Comparison of ENCODE assay signal across 29 cellular contexts in the genomic region with DNA sequence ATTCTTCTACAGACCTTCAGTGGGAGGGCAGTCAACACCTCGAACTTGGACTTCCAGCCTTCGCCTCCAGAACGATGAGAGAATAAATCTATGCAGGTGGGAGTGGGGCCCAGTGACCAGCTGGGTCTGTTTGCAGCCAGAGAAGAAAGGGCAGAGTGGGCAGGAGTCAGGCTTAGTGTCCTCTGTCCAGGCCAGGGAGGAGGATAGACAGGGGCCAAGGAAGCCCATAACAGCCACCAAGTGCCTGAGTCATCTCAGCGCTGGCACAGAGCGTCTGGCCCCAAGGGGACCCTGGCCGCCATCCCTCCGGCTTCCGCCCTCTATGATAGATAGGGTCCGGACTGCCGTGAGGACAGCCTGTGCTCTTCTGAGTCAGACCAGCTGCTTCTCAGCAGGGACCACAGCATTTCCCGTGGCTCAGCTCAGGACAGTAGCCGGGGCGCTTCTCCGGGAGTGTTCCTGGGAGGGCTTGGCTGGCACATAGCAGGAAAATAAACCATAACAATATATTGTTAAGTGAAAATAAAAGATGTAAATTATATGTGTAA.
"Had no signal": no experiment of that assay in that cellular context is flagged by ENCODE, and none has a peak within 500 bp of the region (broad histone marks: within the 10 kb centered on the region; RNA-seq: fewer than 3 reads in every experiment).

No MANE protein-coding gene starts in this region.

- DNase-seq: activated CD4-positive, alpha-beta memory T cell treated with anti-CD3 and anti-CD28 coated beads for 36 hours; activated CD4-positive, alpha-beta T cell treated with anti-CD3 and anti-CD28 coated beads, Interleukin-2, amount 10 ng/mL, durations not matched to agents 7 days and 5 days; activated CD4-positive, CD25-positive, alpha-beta regulatory T cell; activated CD8-positive, alpha-beta memory T cell treated with anti-CD3 and anti-CD28 coated beads for 24 hours; activated naive CD4-positive, alpha-beta T cell treated with anti-CD3 and anti-CD28 coated beads, Interleukin-2, amount 50 U/mL, for 16 hours; activated naive CD8-positive, alpha-beta T cell treated with anti-CD3 and anti-CD28 coated beads, Interleukin-2, amount 10 ng/mL, durations not matched to agents 7 days and 5 days; activated T-cell treated with anti-CD3 and anti-CD28 coated beads, Interleukin-2, amount 50 U/mL, for 4 hours; adrenal gland; anterior cingulate cortex; caudate nucleus; MM.1S; NCI-H1105; NCI-H1436; NCI-H187 treated with DMSO at 0.1 percent for 48 hours; NCI-H2081 treated with DMSO at 0.1 percent for 48 hours; NCI-H2171; NCI-H226; NCI-H526 treated with DMSO at 0.1 percent for 48 hours; NCI-H82; OCI-M1; Right ventricle myocardium superior; SJCRH30; SK-N-SH; T-helper 1 cell had no signal

- H3K36me3 ChIP-seq: adrenal gland, breast epithelium, SJCRH30 had no signal

- H3K4me3 ChIP-seq: adrenal gland, breast epithelium, SJCRH30 had no signal

- H3K9ac ChIP-seq: SK-N-SH had no signal

- H3K9me3 ChIP-seq: adrenal gland, SK-N-SH had no signal

- H3K4me2 ChIP-seq: SK-N-SH had no signal

- ATAC-seq: activated T-cell treated with anti-CD3 and anti-CD28 coated beads, Interleukin-2, amount 50 U/mL, for 4 hours; activated T-helper 17 cell treated with anti-CD3 and anti-CD28 coated beads, Interleukin-2, amount 50 U/mL, for 72 hours; Panc1 had no signal

- H3K27ac ChIP-seq: adrenal gland, breast epithelium, RWPE1, SJCRH30, VCaP had no signal

- H3K9me2 ChIP-seq: SK-N-SH had no signal

- H3K4me1 ChIP-seq: adrenal gland, breast epithelium had no signal

- H3K27me3 ChIP-seq: SJCRH30 had no signal
